In the genomic region with DNA sequence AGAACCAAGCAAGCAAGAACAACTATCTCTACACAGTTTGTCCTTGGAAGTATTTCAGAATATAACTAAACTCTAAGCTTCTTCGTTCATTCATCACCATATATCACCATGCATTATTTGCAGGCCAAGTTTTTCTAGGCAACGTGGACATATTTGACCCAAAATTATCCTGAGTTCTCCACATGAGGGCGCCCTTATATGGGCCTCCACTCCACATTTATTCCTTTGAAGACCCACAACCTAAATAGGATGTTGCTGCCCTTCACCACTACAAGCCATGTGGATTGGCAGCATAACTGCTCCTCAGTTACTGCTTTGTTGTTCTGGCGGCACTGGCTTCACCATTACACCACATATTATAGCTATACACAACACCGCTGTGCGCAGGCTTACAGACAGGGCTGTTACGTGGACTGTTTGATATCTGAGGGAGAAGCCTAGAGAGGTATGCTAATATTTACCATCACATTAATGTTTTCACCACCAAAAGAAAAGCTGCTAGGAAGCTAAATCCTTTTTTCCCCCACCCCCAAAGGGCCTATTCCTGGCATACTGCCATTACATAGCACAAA, we compare ENCODE assay signal across 1 cellular context.
TF ChIP-seq lines count a peak whose summit lies in the region.

No MANE protein-coding gene starts in this region.

TF ChIP-seq in H1, 55 proteins besides CTCF, POLR2A, EP300 and RAD21:
- TF ChIP-seq RNF2 (IDR thresholded peaks at IDR 0.05; ENCODE audit: borderline replicate concordance, low read depth, low read length, missing control alignments, poor library complexity, severe bottlenecking): no peak
- no peak for TF ChIP-seq EGR1 (IDR thresholded peaks at IDR 0.05; ENCODE audit: borderline replicate concordance, low read depth, low read length)
- no peak for TF ChIP-seq RFX5 (IDR thresholded peaks at IDR 0.05; ENCODE audit: borderline replicate concordance, low read depth, low read length)
- TF ChIP-seq CBX5 (IDR thresholded peaks at IDR 0.05; ENCODE audit: low read depth, low read length): no peak
- TF ChIP-seq, protein P1, sequence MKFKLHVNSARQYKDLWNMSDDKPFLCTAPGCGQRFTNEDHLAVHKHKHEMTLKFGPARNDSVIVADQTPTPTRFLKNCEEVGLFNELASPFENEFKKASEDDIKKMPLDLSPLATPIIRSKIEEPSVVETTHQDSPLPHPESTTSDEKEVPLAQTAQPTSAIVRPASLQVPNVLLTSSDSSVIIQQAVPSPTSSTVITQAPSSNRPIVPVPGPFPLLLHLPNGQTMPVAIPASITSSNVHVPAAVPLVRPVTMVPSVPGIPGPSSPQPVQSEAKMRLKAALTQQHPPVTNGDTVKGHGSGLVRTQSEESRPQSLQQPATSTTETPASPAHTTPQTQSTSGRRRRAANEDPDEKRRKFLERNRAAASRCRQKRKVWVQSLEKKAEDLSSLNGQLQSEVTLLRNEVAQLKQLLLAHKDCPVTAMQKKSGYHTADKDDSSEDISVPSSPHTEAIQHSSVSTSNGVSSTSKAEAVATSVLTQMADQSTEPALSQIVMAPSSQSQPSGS (IDR thresholded peaks at IDR 0.05; ENCODE audit: low read length): no peak
- no peak for TF ChIP-seq CHD2 (IDR thresholded peaks at IDR 0.05; ENCODE audit: low read length)
